In genomic region chr2:174931724-174932123, GRCh38 we compare ENCODE assay signal across 21 cellular contexts.
DNase-seq lines count a peak whose midpoint lies in the region; ATAC-seq, FAIRE-seq and TF ChIP-seq lines count a peak whose summit lies in the region.
"Had no signal": no experiment of that assay in that cellular context is flagged by ENCODE, and none has a peak within 500 bp of the region (broad histone marks: within the 10 kb centered on the region; RNA-seq: fewer than 3 reads in every experiment).

No MANE protein-coding gene starts in this region.

- H2AFZ ChIP-seq in PC-9, result no peak overlapping the region

- no TSS peak for BruUV-seq in PC-9 (replicated peaks; lab: Mats Ljungman, UMichigan)

- no peak overlapping the region for H3K27ac ChIP-seq in AG04450 (ENCODE audit: low read depth, low read length)
- no peak overlapping the region for H3K27ac ChIP-seq in brain microvascular endothelial cell
- no peak overlapping the region for H3K27ac ChIP-seq in PC-9
- H3K27ac ChIP-seq: SJCRH30 had no signal

- H3K4me1 Mint-ChIP-seq in activated CD4-positive, alpha-beta T cell treated with anti-CD3 and anti-CD28 coated beads for 36 hours, result no peaks in the 10 kb centered on the region
- H3K4me1 Mint-ChIP-seq: activated B cell treated with CpG ODN at 0.5 μM for 24 hours, T-helper 17 cell had no signal

- no peak overlapping the region for H3K4me3 Mint-ChIP-seq in activated CD4-positive, alpha-beta T cell treated with anti-CD3 and anti-CD28 coated beads for 36 hours
- H3K4me3 Mint-ChIP-seq: activated B cell treated with CpG ODN at 0.5 μM for 24 hours, neural crest cell, T-helper 17 cell, type B pancreatic cell had no signal

- no peaks in the 10 kb centered on the region for H3K27me3 Mint-ChIP-seq in activated CD4-positive, alpha-beta T cell treated with anti-CD3 and anti-CD28 coated beads for 36 hours
- H3K27me3 Mint-ChIP-seq: activated B cell treated with CpG ODN at 0.5 μM for 24 hours, type B pancreatic cell had no signal

- DNase-seq in AG04450 (ENCODE audit: low read depth, low spot score) (peak; percentile 57), HTR-8/SVneo (ENCODE audit: insufficient read length, low spot score) (no peak), brain microvascular endothelial cell (peak; percentile 71), iPS-NIHi11 (ENCODE audit: low spot score) (peak; percentile 16), mucosa of descending colon (no peak), PC-9 (no peak)
- DNase-seq in activated CD4-positive, alpha-beta T cell treated with anti-CD3 and anti-CD28 coated beads for 36 hours, result no peak
- DNase-seq: activated B cell treated with CpG ODN at 0.5 μM for 24 hours; foreskin melanocyte; NCI-H1694; NCI-H345; NK-92 treated with Interleukin-12 subunit alpha and Interleukin-12 subunit beta, amount 100 ng/mL, for 24 hours; SJCRH30; stimulated activated naive CD4-positive, alpha-beta T cell treated with Interleukin-2 at 50 U/mL for 16 hours; T-helper 17 cell had no signal

- CTCF ChIA-PET in AG04450 (lab: Charles Lee) (no interaction called here), PC-9 (lab: Charles Lee) (no interaction called here)
- CTCF ChIA-PET in activated CD4-positive, alpha-beta T cell treated with anti-CD3 and anti-CD28 coated beads for 36 hours (lab: Charles Lee), result interaction anchor here (0.6 to 0.7 kb wide), 2 partner anchors 11 to 13 kb away, joined by 3 to 4 read pairs; no protein-coding TSS in a partner anchor

- no peaks in the 10 kb centered on the region for H3K36me3 Mint-ChIP-seq in activated CD4-positive, alpha-beta T cell treated with anti-CD3 and anti-CD28 coated beads for 36 hours (ENCODE audit: low read depth)

- H3K4me1 ChIP-seq in mucosa of descending colon (ENCODE audit: low read depth) (no peaks in the 10 kb centered on the region), PC-9 (replicated peaks; ENCODE audit: insufficient read depth) (no peaks in the 10 kb centered on the region)
- H3K4me1 ChIP-seq: SJCRH30 had no signal

- in situ Hi-C loops in brain microvascular endothelial cell (cut with HindIII; ENCODE audit: low pct_ligation_motif_present, low sequenced_read_pairs), result no loop called here

- H3K27ac Mint-ChIP-seq in activated CD4-positive, alpha-beta T cell treated with anti-CD3 and anti-CD28 coated beads for 36 hours, result no peak overlapping the region
- H3K27ac Mint-ChIP-seq: activated B cell treated with CpG ODN at 0.5 μM for 24 hours, T-helper 17 cell, type B pancreatic cell had no signal

- H3K9me2 ChIP-seq in PC-9 (ENCODE audit: insufficient read depth), result 0 out of 2 replicates have a peak, but pooled peaks cover 4% of the 10 kb centered on the region

- H3K9me3 ChIP-seq in AG04450 (ENCODE audit: control insufficient read depth, insufficient read depth, low read length) (peaks cover 4% of the 10 kb centered on the region; the same call in 1 of the 2 replicates), mucosa of descending colon (no peaks in the 10 kb centered on the region), PC-9 (ENCODE audit: insufficient read depth, low read depth) (no peaks in the 10 kb centered on the region)
- H3K9me3 ChIP-seq: SJCRH30 had no signal

- H3F3A ChIP-seq in PC-9 (ENCODE audit: insufficient read depth, low read depth), result no peaks in the 10 kb centered on the region

- H3K4me2 ChIP-seq in PC-9, result no peak overlapping the region

- FAIRE-seq in HTR-8/SVneo (lab: Jason Lieb, UNC), result peak; percentile 4
- FAIRE-seq: A204.1, GM19239 had no signal

- H3K9me3 Mint-ChIP-seq in activated CD4-positive, alpha-beta T cell treated with anti-CD3 and anti-CD28 coated beads for 36 hours (ENCODE audit: low read depth), result no peaks in the 10 kb centered on the region
- H3K9me3 Mint-ChIP-seq: activated B cell treated with CpG ODN at 0.5 μM for 24 hours had no signal

- ATAC-seq in mucosa of descending colon (no peak), HG02852 (IDR thresholded peaks at IDR 0.05; ENCODE audit: unreplicated experiment) (no peak)
- no peak for ATAC-seq in activated CD4-positive, alpha-beta T cell treated with anti-CD3 and anti-CD28 coated beads for 36 hours
- ATAC-seq: HCT116, T-helper 17 cell had no signal

- intact Hi-C loops in mucosa of descending colon (cut with DNase I, micrococcal nuclease) (no loop called here), PC-9 (cut with micrococcal nuclease; ENCODE audit: unreplicated experiment) (no loop called here)
- intact Hi-C loops in activated CD4-positive, alpha-beta T cell treated with anti-CD3 and anti-CD28 coated beads for 36 hours (cut with DNase I, micrococcal nuclease), result no loop called here

- no peaks in the 10 kb centered on the region for H4K20me1 ChIP-seq in PC-9 (ENCODE audit: insufficient read depth)

- no peak for TF ChIP-seq CTCF in AG04450 (IDR thresholded peaks at IDR 0.05; ENCODE audit: low read depth, low read length)
- no peak for TF ChIP-seq CTCF in brain microvascular endothelial cell (IDR thresholded peaks at IDR 0.05; ENCODE audit: low read depth, low read length, missing control alignments)
- no peak for TF ChIP-seq CTCF in mucosa of descending colon (IDR thresholded peaks at IDR 0.05)
- TF ChIP-seq CTCF in PC-9 (conservative IDR thresholded peaks at IDR 0.05), result no peak

- no peaks in the 10 kb centered on the region for H3K27me3 ChIP-seq in AG04450 (ENCODE audit: control insufficient read depth, insufficient read depth, low read length)
- no peaks in the 10 kb centered on the region for H3K27me3 ChIP-seq in brain microvascular endothelial cell (replicated peaks)
- no peaks in the 10 kb centered on the region for H3K27me3 ChIP-seq in PC-9 (ENCODE audit: insufficient read depth, low read depth)
- H3K27me3 ChIP-seq: SJCRH30 had no signal

- POLR2A ChIA-PET in AG04450 (lab: Yijun Ruan, JAX) (no interaction called here), PC-9 (lab: Charles Lee; ENCODE audit: unreplicated experiment) (no interaction called here)
- POLR2A ChIA-PET in activated CD4-positive, alpha-beta T cell treated with anti-CD3 and anti-CD28 coated beads for 36 hours (lab: Charles Lee), result no interaction called here

- no peak overlapping the region for H3K4me3 ChIP-seq in AG04450 (ENCODE audit: low read depth, low read length)
- H3K4me3 ChIP-seq in brain microvascular endothelial cell (ENCODE audit: low read depth, low read length), result no peak overlapping the region
- H3K4me3 ChIP-seq in mucosa of descending colon, result no peak overlapping the region
- no peak overlapping the region for H3K4me3 ChIP-seq in PC-9
- H3K4me3 ChIP-seq: SJCRH30 had no signal

- H3K36me3 ChIP-seq in brain microvascular endothelial cell (replicated peaks) (no peaks in the 10 kb centered on the region), mucosa of descending colon (ENCODE audit: low read depth) (no peaks in the 10 kb centered on the region), PC-9 (ENCODE audit: low read depth) (no peaks in the 10 kb centered on the region)
- H3K36me3 ChIP-seq: SJCRH30 had no signal

- no peaks in the 10 kb centered on the region for H3K79me2 ChIP-seq in PC-9 (ENCODE audit: low read depth)

Comparison
In these comparisons a context has a peak if more than half of its experiments do, and no peak if none do; other contexts are left out.
1. DNase-seq: peak in AG04450 (single experiment), brain microvascular endothelial cell (single experiment) and iPS-NIHi11 (single experiment); none in HTR-8/SVneo (single experiment), mucosa of descending colon (0 of 3), activated CD4-positive, alpha-beta T cell treated with anti-CD3 and anti-CD28 coated beads for 36 hours (single experiment) and PC-9 (0 of 2).